ENCODE assay signal across 9 cellular contexts in genomic region chr12:92466391-92467305, GRCh38.
DNase-seq lines count a peak whose midpoint lies in the region; ATAC-seq and TF ChIP-seq lines count a peak whose summit lies in the region.
"Had no signal": no experiment of that assay in that cellular context is flagged by ENCODE, and none has a peak within 500 bp of the region (broad histone marks: within the 10 kb centered on the region; RNA-seq: fewer than 3 reads in every experiment).

No MANE protein-coding gene starts in this region.

- H3K27me3 ChIP-seq in BLaER1 (no peaks in the 10 kb centered on the region), Caco-2 (replicated peaks; ENCODE audit: control insufficient read depth, insufficient read depth, low read length) (no peaks in the 10 kb centered on the region)

- no peak overlapping the region for H3K27ac ChIP-seq in BLaER1

- no peaks in the 10 kb centered on the region for H3K36me3 ChIP-seq in BLaER1
- no peaks in the 10 kb centered on the region for H3K36me3 ChIP-seq in Caco-2 (ENCODE audit: control insufficient read depth, insufficient read depth, low read length)

- ATAC-seq in GM19395 (IDR thresholded peaks at IDR 0.05; ENCODE audit: unreplicated experiment) (peak; percentile 45), HG03460 (IDR thresholded peaks at IDR 0.05; ENCODE audit: unreplicated experiment) (peak; percentile 39)

- POLR2A ChIA-PET in Caco-2 (lab: Charles Lee): no interaction called here

- H3K27ac Mint-ChIP-seq in T-helper 2 cell treated with Interferon-gamma antibody and Interleukin-4, amounts not matched to agents 5 μg/mL and 100 μg/mL, for 36 hours: no peak overlapping the region
- H3K27ac Mint-ChIP-seq in Caco-2 (ENCODE audit: unreplicated experiment): no peak overlapping the region
- H3K27ac Mint-ChIP-seq: activated naive CD8-positive, alpha-beta T cell treated with anti-CD3 and anti-CD28 coated beads, Interleukin-2, amount 10 ng/mL, durations not matched to agents 7 days and 5 days had no signal

- CTCF ChIA-PET in Caco-2 (lab: Charles Lee): no interaction called here

- peak overlapping the region; percentile 10; the same call in 1 of the 2 replicates for H3K4me2 ChIP-seq in BLaER1

- H3K4me1 Mint-ChIP-seq in T-helper 2 cell treated with Interferon-gamma antibody and Interleukin-4, amounts not matched to agents 5 μg/mL and 100 μg/mL, for 36 hours (ENCODE audit: low read depth): peaks cover 34% of the 10 kb centered on the region
- no peaks in the 10 kb centered on the region for H3K4me1 Mint-ChIP-seq in Caco-2 (ENCODE audit: low read depth, unreplicated experiment)

- H3K27me3 Mint-ChIP-seq in T-helper 2 cell treated with Interferon-gamma antibody and Interleukin-4, amounts not matched to agents 5 μg/mL and 100 μg/mL, for 36 hours (ENCODE audit: low read depth): no peaks in the 10 kb centered on the region
- peaks cover 5% of the 10 kb centered on the region for H3K27me3 Mint-ChIP-seq in Caco-2 (ENCODE audit: insufficient read depth, unreplicated experiment)
- H3K27me3 Mint-ChIP-seq: activated naive CD8-positive, alpha-beta T cell treated with anti-CD3 and anti-CD28 coated beads, Interleukin-2, amount 10 ng/mL, durations not matched to agents 7 days and 5 days had no signal

- H3K9ac ChIP-seq in BLaER1: no peak overlapping the region

- TF ChIP-seq CTCF in Caco-2 (IDR thresholded peaks at IDR 0.05; ENCODE audit: insufficient read depth in 1 of 2, low read depth in 1 of 2, low read length in 1 of 2, severe bottlenecking in 1 of 2, unreplicated experiment in 1 of 2): no peak

- no peaks in the 10 kb centered on the region for H3K9me3 Mint-ChIP-seq in T-helper 2 cell treated with Interferon-gamma antibody and Interleukin-4, amounts not matched to agents 5 μg/mL and 100 μg/mL, for 36 hours
- no peaks in the 10 kb centered on the region for H3K9me3 Mint-ChIP-seq in Caco-2 (ENCODE audit: unreplicated experiment)

- no peaks in the 10 kb centered on the region for H4K20me1 ChIP-seq in BLaER1

- DNase-seq in amniotic epithelial cell (ENCODE audit: low read depth) (peak; percentile 21), myocyte (ENCODE audit: low read depth) (peak; percentile 100), H4 (ENCODE audit: low spot score) (no peak), Caco-2 (no peak)
- no peak for DNase-seq in T-helper 2 cell treated with Interferon-gamma antibody and Interleukin-4, amounts not matched to agents 5 μg/mL and 100 μg/mL, for 36 hours (ENCODE audit: low spot score)
- DNase-seq: activated naive CD8-positive, alpha-beta T cell treated with anti-CD3 and anti-CD28 coated beads, Interleukin-2, amount 10 ng/mL, durations not matched to agents 7 days and 5 days had no signal

- no peak overlapping the region for H3K4me3 Mint-ChIP-seq in T-helper 2 cell treated with Interferon-gamma antibody and Interleukin-4, amounts not matched to agents 5 μg/mL and 100 μg/mL, for 36 hours
- no peak overlapping the region for H3K4me3 Mint-ChIP-seq in Caco-2 (ENCODE audit: unreplicated experiment)
- H3K4me3 Mint-ChIP-seq: activated naive CD8-positive, alpha-beta T cell treated with anti-CD3 and anti-CD28 coated beads, Interleukin-2, amount 10 ng/mL, durations not matched to agents 7 days and 5 days had no signal

- BruUV-seq in Caco-2 (replicated peaks; lab: Mats Ljungman, UMichigan): no TSS peak

- no peak overlapping the region for H3K4me3 ChIP-seq in BLaER1
- H3K4me3 ChIP-seq in Caco-2 (ENCODE audit: low read depth, low read length): no peak overlapping the region

- H3K9me3 ChIP-seq in BLaER1: no peaks in the 10 kb centered on the region
- no peaks in the 10 kb centered on the region for H3K9me3 ChIP-seq in Caco-2

- peaks cover 2% of the 10 kb centered on the region for H3K36me3 Mint-ChIP-seq in T-helper 2 cell treated with Interferon-gamma antibody and Interleukin-4, amounts not matched to agents 5 μg/mL and 100 μg/mL, for 36 hours (ENCODE audit: low read depth)
- no peaks in the 10 kb centered on the region for H3K36me3 Mint-ChIP-seq in Caco-2 (ENCODE audit: insufficient read depth, unreplicated experiment)

- H3K4me1 ChIP-seq in BLaER1 (peaks cover 25% of the 10 kb centered on the region), Caco-2 (peaks cover 5% of the 10 kb centered on the region; the same call in 1 of the 2 replicates)

- intact Hi-C loops in Caco-2 (cut with micrococcal nuclease; ENCODE audit: unreplicated experiment): no loop called here

Comparison
In these comparisons a context has a peak if more than half of its experiments do, and no peak if none do; other contexts are left out.
1. DNase-seq: peak in amniotic epithelial cell (single experiment) and myocyte (single experiment); none in T-helper 2 cell treated with Interferon-gamma antibody and Interleukin-4, amounts not matched to agents 5 μg/mL and 100 μg/mL, for 36 hours (single experiment), H4 (single experiment) and Caco-2 (0 of 2).